1 cellular context compared by ENCODE assay signal in the genomic region with DNA sequence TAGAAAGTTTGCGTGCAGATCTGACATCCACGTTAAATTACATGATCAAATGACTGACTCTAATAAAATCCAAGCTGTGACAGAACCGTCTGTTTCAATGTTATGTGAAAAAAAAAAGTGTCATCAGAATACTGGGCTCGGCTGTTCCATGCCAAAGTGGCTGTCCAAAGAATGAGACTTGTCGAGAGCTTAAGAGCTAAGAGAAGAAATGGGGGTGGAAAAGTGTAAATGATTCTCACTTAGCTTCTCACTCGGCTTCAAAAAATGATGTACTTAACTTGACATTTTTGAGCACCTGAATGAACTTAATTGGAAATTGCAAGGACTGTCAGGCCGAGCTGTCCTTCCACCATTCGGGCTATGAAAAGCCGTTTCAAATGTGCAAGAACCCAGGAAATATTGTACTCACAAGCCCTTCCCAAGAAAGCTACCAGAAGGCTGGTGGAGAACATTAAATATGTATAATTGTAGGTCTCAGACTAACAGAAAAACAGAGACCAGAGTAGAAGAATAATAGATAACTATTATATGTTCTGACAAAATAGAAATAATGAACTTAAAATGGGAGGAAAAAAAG.
TF ChIP-seq lines count a peak whose summit lies in the region.

No MANE protein-coding gene starts in this region.

TF ChIP-seq in K562, 482 proteins besides CTCF, POLR2A, EP300 and RAD21:
- TF ChIP-seq GTF2B (IDR thresholded peaks at IDR 0.05; ENCODE audit: extremely low read depth, insufficient read length) (no peak), KDM2B (CRISPR knock-in tag; IDR thresholded peaks at IDR 0.05) (no peak), HSF4 (CRISPR knock-in tag; IDR thresholded peaks at IDR 0.05; ENCODE audit: borderline replicate concordance) (no peak), ATF2 (CRISPR knock-in tag; IDR thresholded peaks at IDR 0.05) (no peak), ZNF224 (CRISPR knock-in tag; IDR thresholded peaks at IDR 0.05) (no peak), NBN (IDR thresholded peaks at IDR 0.05; ENCODE audit: low read depth) (no peak), ILK (tag; IDR thresholded peaks at IDR 0.05; ENCODE audit: borderline replicate concordance, low read depth) (no peak), NCOR1 (IDR thresholded peaks at IDR 0.05) (no peak), ZNF24 (IDR thresholded peaks at IDR 0.05) (no peak), PCBP1 (IDR thresholded peaks at IDR 0.05; ENCODE audit: low read depth, low read length, poor library complexity, severe bottlenecking) (no peak), HLTF (IDR thresholded peaks at IDR 0.05) (no peak), CREB5 (CRISPR knock-in tag; IDR thresholded peaks at IDR 0.05) (no peak), RBFOX2 (IDR thresholded peaks at IDR 0.05; ENCODE audit: low read depth, low read length) (no peak), SAFB (IDR thresholded peaks at IDR 0.05; ENCODE audit: borderline replicate concordance, low read depth, low read length) (no peak), GTF2A2 (tag; IDR thresholded peaks at IDR 0.05) (no peak)
- TF ChIP-seq, protein P1, sequence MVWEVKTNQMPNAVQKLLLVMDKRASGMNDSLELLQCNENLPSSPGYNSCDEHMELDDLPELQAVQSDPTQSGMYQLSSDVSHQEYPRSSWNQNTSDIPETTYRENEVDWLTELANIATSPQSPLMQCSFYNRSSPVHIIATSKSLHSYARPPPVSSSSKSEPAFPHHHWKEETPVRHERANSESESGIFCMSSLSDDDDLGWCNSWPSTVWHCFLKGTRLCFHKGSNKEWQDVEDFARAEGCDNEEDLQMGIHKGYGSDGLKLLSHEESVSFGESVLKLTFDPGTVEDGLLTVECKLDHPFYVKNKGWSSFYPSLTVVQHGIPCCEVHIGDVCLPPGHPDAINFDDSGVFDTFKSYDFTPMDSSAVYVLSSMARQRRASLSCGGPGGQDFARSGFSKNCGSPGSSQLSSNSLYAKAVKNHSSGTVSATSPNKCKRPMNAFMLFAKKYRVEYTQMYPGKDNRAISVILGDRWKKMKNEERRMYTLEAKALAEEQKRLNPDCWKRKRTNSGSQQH (CRISPR knock-in tag; IDR thresholded peaks at IDR 0.05): no peak
- TF ChIP-seq, protein P2, sequence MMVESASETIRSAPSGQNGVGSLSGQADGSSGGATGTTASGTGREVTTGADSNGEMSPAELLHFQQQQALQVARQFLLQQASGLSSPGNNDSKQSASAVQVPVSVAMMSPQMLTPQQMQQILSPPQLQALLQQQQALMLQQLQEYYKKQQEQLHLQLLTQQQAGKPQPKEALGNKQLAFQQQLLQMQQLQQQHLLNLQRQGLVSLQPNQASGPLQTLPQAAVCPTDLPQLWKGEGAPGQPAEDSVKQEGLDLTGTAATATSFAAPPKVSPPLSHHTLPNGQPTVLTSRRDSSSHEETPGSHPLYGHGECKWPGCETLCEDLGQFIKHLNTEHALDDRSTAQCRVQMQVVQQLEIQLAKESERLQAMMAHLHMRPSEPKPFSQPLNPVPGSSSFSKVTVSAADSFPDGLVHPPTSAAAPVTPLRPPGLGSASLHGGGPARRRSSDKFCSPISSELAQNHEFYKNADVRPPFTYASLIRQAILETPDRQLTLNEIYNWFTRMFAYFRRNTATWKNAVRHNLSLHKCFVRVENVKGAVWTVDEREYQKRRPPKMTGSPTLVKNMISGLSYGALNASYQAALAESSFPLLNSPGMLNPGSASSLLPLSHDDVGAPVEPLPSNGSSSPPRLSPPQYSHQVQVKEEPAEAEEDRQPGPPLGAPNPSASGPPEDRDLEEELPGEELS (CRISPR knock-in tag; IDR thresholded peaks at IDR 0.05; ENCODE audit: borderline replicate concordance): no peak
- TF ChIP-seq, protein P3, sequence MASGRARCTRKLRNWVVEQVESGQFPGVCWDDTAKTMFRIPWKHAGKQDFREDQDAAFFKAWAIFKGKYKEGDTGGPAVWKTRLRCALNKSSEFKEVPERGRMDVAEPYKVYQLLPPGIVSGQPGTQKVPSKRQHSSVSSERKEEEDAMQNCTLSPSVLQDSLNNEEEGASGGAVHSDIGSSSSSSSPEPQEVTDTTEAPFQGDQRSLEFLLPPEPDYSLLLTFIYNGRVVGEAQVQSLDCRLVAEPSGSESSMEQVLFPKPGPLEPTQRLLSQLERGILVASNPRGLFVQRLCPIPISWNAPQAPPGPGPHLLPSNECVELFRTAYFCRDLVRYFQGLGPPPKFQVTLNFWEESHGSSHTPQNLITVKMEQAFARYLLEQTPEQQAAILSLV (tag; IDR thresholded peaks at IDR 0.05): no peak
- TF ChIP-seq, protein P4, sequence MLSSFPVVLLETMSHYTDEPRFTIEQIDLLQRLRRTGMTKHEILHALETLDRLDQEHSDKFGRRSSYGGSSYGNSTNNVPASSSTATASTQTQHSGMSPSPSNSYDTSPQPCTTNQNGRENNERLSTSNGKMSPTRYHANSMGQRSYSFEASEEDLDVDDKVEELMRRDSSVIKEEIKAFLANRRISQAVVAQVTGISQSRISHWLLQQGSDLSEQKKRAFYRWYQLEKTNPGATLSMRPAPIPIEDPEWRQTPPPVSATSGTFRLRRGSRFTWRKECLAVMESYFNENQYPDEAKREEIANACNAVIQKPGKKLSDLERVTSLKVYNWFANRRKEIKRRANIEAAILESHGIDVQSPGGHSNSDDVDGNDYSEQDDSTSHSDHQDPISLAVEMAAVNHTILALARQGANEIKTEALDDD (IDR thresholded peaks at IDR 0.05): no peak
- TF ChIP-seq, protein P5, sequence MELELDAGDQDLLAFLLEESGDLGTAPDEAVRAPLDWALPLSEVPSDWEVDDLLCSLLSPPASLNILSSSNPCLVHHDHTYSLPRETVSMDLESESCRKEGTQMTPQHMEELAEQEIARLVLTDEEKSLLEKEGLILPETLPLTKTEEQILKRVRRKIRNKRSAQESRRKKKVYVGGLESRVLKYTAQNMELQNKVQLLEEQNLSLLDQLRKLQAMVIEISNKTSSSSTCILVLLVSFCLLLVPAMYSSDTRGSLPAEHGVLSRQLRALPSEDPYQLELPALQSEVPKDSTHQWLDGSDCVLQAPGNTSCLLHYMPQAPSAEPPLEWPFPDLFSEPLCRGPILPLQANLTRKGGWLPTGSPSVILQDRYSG (tag; conservative IDR thresholded peaks at IDR 0.05; ENCODE audit: low read depth): no peak
TF ChIP-seq in K562: peak in this region for 0.
